In the genomic region with DNA sequence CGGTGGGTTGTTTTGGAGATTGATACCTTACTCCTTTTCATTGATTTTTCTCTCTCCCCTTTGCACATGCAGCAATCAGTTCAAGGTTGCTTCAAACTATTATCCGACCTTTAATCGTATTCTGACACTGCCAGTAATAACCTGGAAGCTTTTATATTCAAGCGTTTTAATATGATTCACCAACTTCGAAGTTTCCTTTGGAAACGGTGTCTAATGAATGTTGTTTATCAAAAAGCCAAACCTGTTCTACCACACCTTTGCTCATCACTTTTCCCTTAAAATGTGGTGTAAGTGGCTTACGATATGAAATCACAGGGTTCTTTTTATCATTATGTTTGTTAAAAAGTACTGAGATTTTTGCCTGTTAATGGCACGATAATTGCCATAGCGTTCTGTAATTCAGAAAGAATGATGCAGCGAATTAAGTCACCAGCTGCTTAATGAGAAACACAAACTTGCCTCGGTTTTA, we compare ENCODE assay signal across 8 cellular contexts. TPM values are rescaled to one million over a fixed set of nuclear protein-coding genes. Genes with fewer than 3 reads are reported as not detected.
DNase-seq lines count a peak whose midpoint lies in the region; ATAC-seq, FAIRE-seq and TF ChIP-seq lines count a peak whose summit lies in the region.

No MANE protein-coding gene starts in this region.

- no TSS peak for BruUV-seq in HCT116 (replicated peaks; lab: Mats Ljungman, UMichigan)
- BruUV-seq in K562 (replicated peaks; lab: Mats Ljungman, UMichigan) = no TSS peak

- H4K20me1 ChIP-seq in HCT116 (ENCODE audit: insufficient read depth) (no peaks in the 10 kb centered on the region), K562 (replicated peaks; ENCODE audit: control insufficient read depth, insufficient read depth, low read length) (no peaks in the 10 kb centered on the region; the same call in 1 of the 2 replicates)

- TF ChIP-seq CTCF in AG04450 (IDR thresholded peaks at IDR 0.05; ENCODE audit: low read depth, low read length) = no peak
- TF ChIP-seq CTCF in HCT116 (IDR thresholded peaks at IDR 0.05 in 2 of 3, conservative IDR thresholded peaks at IDR 0.05 in 1 of 3; ENCODE audit: borderline replicate concordance in 1 of 3, insufficient read depth in 1 of 3, low read depth in 2 of 3, low read length in 2 of 3) = no peak
- TF ChIP-seq CTCF in K562 (IDR thresholded peaks at IDR 0.05 in 2 of 3, conservative IDR thresholded peaks at IDR 0.05 in 1 of 3; ENCODE audit: insufficient read depth in 2 of 3, low read depth in 1 of 3, low read length in 3 of 3) = no peak
- TF ChIP-seq CTCF in lung (IDR thresholded peaks at IDR 0.05; ENCODE audit: control extremely low read depth, extremely low read depth) = no peak
- TF ChIP-seq CTCF in upper lobe of right lung (IDR thresholded peaks at IDR 0.05) = no peak

- TF ChIP-seq EP300 in K562 (IDR thresholded peaks at IDR 0.05; ENCODE audit: low read length) = no peak

- POLR2A ChIA-PET in AG04450 (lab: Yijun Ruan, JAX) (no interaction called here), HCT116 (lab: Charles Lee) (no interaction called here), K562 (lab: Yijun Ruan, JAX) (interaction anchor here (0.6 to 3.8 kb wide), 6 partner anchors 11 to 397 kb away, joined by 3 to 18 read pairs (median 4); no protein-coding TSS in a partner anchor)

- H3K36me3 ChIP-seq in HCT116 (ENCODE audit: control insufficient read depth in 1 of 2, insufficient read depth in 2 of 2, low read length in 2 of 2) (no peaks in the 10 kb centered on the region), K562 (ENCODE audit: control insufficient read depth, insufficient read depth, low read length) (peaks cover 31% of the 10 kb centered on the region), lung (ENCODE audit: control insufficient read depth in 2 of 2, insufficient read depth in 2 of 2, low read length in 2 of 2) (no peaks in the 10 kb centered on the region), upper lobe of right lung (no peaks in the 10 kb centered on the region)

- peak; percentile 11 for FAIRE-seq in K562 (lab: Jason Lieb, UNC)

- H3K9ac ChIP-seq in HCT116 (ENCODE audit: low read length) (peak overlapping the region; percentile 74), K562 (ENCODE audit: insufficient read depth in 1 of 2, low read depth in 2 of 2, low read length in 2 of 2) (peak overlapping the region; percentile 80 to 97)

- H2AFZ ChIP-seq in HCT116 (ENCODE audit: low read depth, low read length, poor library complexity, severe bottlenecking) (no peak overlapping the region), K562 (ENCODE audit: low read depth, low read length) (no peak overlapping the region)

- H3K4me3 ChIP-seq in AG04450 (ENCODE audit: low read depth, low read length) = peak overlapping the region; percentile 82
- peak overlapping the region; percentile 67 to 73 for H3K4me3 ChIP-seq in HCT116 (replicated peaks in 1 of 2; ENCODE audit: low read depth in 1 of 2, low read length in 2 of 2)
- H3K4me3 ChIP-seq in K562 = peak overlapping the region; percentile 88
- peak overlapping the region; percentile 95 for H3K4me3 ChIP-seq in lung
- H3K4me3 ChIP-seq in upper lobe of right lung = peak overlapping the region; percentile 82

- H3K9me2 ChIP-seq in HCT116 (ENCODE audit: insufficient read depth) = no peaks in the 10 kb centered on the region

- under 1% methylated on average over 11 of the region's 11 CpGs for WGBS in K562 (ENCODE audit: insufficient coverage, low coverage, missing lambda C conversion rate)
- WGBS in lung, 2 donors = 5 to 8% methylated on average over 11 of the region's 11 CpGs

- CTCF ChIA-PET in AG04450 (lab: Charles Lee) = no interaction called here
- CTCF ChIA-PET in HCT116 (lab: Charles Lee) = no interaction called here
- CTCF ChIA-PET in K562 (lab: Yijun Ruan, JAX; ENCODE audit: low intra/inter-chr PET ratio) = no interaction called here

- H3K27me3 ChIP-seq in AG04450 (ENCODE audit: control insufficient read depth, insufficient read depth, low read length) = no peaks in the 10 kb centered on the region
- H3K27me3 ChIP-seq in HCT116 (ENCODE audit: insufficient read depth, low read length) = no peaks in the 10 kb centered on the region
- H3K27me3 ChIP-seq in K562 (ENCODE audit: control insufficient read depth in 2 of 2, insufficient read depth in 2 of 2, low read length in 2 of 2) = no peaks in the 10 kb centered on the region
- H3K27me3 ChIP-seq in lung (ENCODE audit: control insufficient read depth, insufficient read depth) = no peaks in the 10 kb centered on the region
- H3K27me3 ChIP-seq in upper lobe of right lung = no peaks in the 10 kb centered on the region

- RAD21 ChIA-PET in HCT116 (lab: Charles Lee; ENCODE audit: low non-redundant PET in 1 of 2, low total read pairs in 2 of 2, uncharacterized antibody in 2 of 2, unreplicated experiment in 2 of 2) = no interaction called here

- intact Hi-C loops in HCT116 (cut with micrococcal nuclease) (no loop called here), K562 (cut with micrococcal nuclease) (loop anchor here (1.0 kb wide), 1 partner anchor 39 kb away; no protein-coding TSS in a partner anchor), upper lobe of right lung (cut with DNase I) (no loop called here)

- no peak overlapping the region for H3K27ac ChIP-seq in AG04450 (ENCODE audit: low read depth, low read length)
- no peak overlapping the region for H3K27ac ChIP-seq in HCT116 (ENCODE audit: low read depth, low read length)
- peak overlapping the region; percentile 88 for H3K27ac ChIP-seq in K562 (ENCODE audit: extremely low read depth, low read depth, low read length)
- peak overlapping the region in 1 of 2 donors; percentile 100 for H3K27ac ChIP-seq in lung (ENCODE audit: low read depth in 1 of 2, low read length in 1 of 2)
- peak overlapping the region; percentile 94 for H3K27ac ChIP-seq in upper lobe of right lung

- H3K79me2 ChIP-seq in HCT116 (ENCODE audit: insufficient read depth, low read length) (peaks cover 31% of the 10 kb centered on the region), K562 (ENCODE audit: control insufficient read depth, insufficient read depth, low read length) (peaks cover 77% of the 10 kb centered on the region)

- H3K4me1 ChIP-seq in HCT116 (ENCODE audit: control insufficient read depth in 1 of 2, insufficient read depth in 2 of 2, low read length in 2 of 2) (peaks cover 3 to 12% of the 10 kb centered on the region in 2 experiments; a peak in 3 of 4 replicates), K562 (replicated peaks in 1 of 2; ENCODE audit: control insufficient read depth in 2 of 2, insufficient read depth in 2 of 2, low read length in 2 of 2) (peaks cover 5 to 23% of the 10 kb centered on the region in 2 experiments), lung (ENCODE audit: control insufficient read depth in 2 of 2, insufficient read depth in 2 of 2, low read length in 2 of 2) (peaks cover 1 to 3% of the 10 kb centered on the region in 2 donors), upper lobe of right lung (peaks cover 10% of the 10 kb centered on the region)

- in situ Hi-C loops in K562 (cut with MboI) = loop anchor here (25.0 kb wide), 1 partner anchor 318 kb away; no protein-coding TSS in a partner anchor

- H3K4me2 ChIP-seq in HCT116 (ENCODE audit: low read length) (peak overlapping the region; percentile 92), K562 (ENCODE audit: insufficient read depth, low read length) (peak overlapping the region; percentile 98)

- TF ChIP-seq POLR2A in HCT116 (IDR thresholded peaks at IDR 0.05; ENCODE audit: borderline replicate concordance, extremely low read depth, insufficient read depth, insufficient read length) (no peak), K562 (conservative IDR thresholded peaks at IDR 0.05) (no peak)

- H3K9me3 ChIP-seq in AG04450 (ENCODE audit: control insufficient read depth, insufficient read depth, low read length) = no peaks in the 10 kb centered on the region; the same call in 1 of the 2 replicates
- no peaks in the 10 kb centered on the region for H3K9me3 ChIP-seq in HCT116 (ENCODE audit: control insufficient read depth in 1 of 2, insufficient read depth in 1 of 2, low read depth in 1 of 2, low read length in 2 of 2)
- no peaks in the 10 kb centered on the region for H3K9me3 ChIP-seq in K562 (replicated peaks; ENCODE audit: control insufficient read depth, insufficient read depth, low read depth, low read length)
- no peaks in the 10 kb centered on the region for H3K9me3 ChIP-seq in lung (ENCODE audit: control insufficient read depth in 2 of 2, insufficient read depth in 1 of 2, low read length in 1 of 2)
- no peaks in the 10 kb centered on the region for H3K9me3 ChIP-seq in upper lobe of right lung

- no peak for DNase-seq in AG04450 (ENCODE audit: low read depth, low spot score)
- DNase-seq in HCT116 (ENCODE audit: low read depth, low spot score) = no peak
- no peak for DNase-seq in K562 (ENCODE audit: extremely low read depth in 1 of 4, low spot score in 3 of 4)
- DNase-seq in lung (ENCODE audit: low spot score) = no peak
- DNase-seq in upper lobe of right lung = no peak

- H3K9me1 ChIP-seq in K562 (ENCODE audit: control insufficient read depth, insufficient read depth, low read length) = no peaks in the 10 kb centered on the region

- TF ChIP-seq RAD21 in HCT116 (IDR thresholded peaks at IDR 0.05; ENCODE audit: low read depth) = no peak
- no peak; a peak in 1 of 4 replicates for TF ChIP-seq RAD21 in K562 (CRISPR knock-in tag; conservative IDR thresholded peaks at IDR 0.05 in 1 of 2, IDR thresholded peaks at IDR 0.05 in 1 of 2)

- ATAC-seq in HCT116 (no peak), K562 (no peak), lung (ENCODE audit: insufficient read depth, low FRiP score) (no peak), upper lobe of right lung (no peak), GM21360 (IDR thresholded peaks at IDR 0.05; ENCODE audit: unreplicated experiment) (no peak), HG03097 (IDR thresholded peaks at IDR 0.05; ENCODE audit: low FRiP score, unreplicated experiment) (no peak), GM19397 (IDR thresholded peaks at IDR 0.05; ENCODE audit: unreplicated experiment) (no peak)

RNA-seq across cellular contexts. Expression of gene STXBP5, which starts 0.7 kb away (rescaled TPM):
- 33.9 and 40.0 TPM in 2 replicates for polyA plus RNA-seq in AG04450 (2011; rRNA removed)
- polyA minus RNA-seq in AG04450 (2011; rRNA and poly(A)+ RNA removed) = 58.7 and 86.8 TPM in 2 replicates
- 12.6 TPM for total RNA-seq in HCT116 (2021; ENCODE audit: unreplicated experiment)
- 2.6 and 3.7 TPM in 2 replicates for polyA plus RNA-seq in HCT116 (2012)
- 282 and 467 TPM in 2 replicates for total RNA-seq in K562 (2011; cell fraction: chromatin; rRNA removed; ENCODE audit: low replicate concordance)
- 111 and 113 TPM in 2 replicates for total RNA-seq in K562 (2011; cell fraction: nucleolus; rRNA removed)
- total RNA-seq in K562 (2011; cell fraction: nucleoplasm; rRNA removed) = 160 and 217 TPM in 2 replicates
- total RNA-seq in K562 (2014; rRNA removed) = 50.1 and 60.1 TPM in 2 replicates
- 114 and 158 TPM in 2 replicates for total RNA-seq in K562 (2014; rRNA removed; fragmentation: Illumina TruSeq; extraction: Trizol)
- total RNA-seq in K562 (2015; rRNA removed; fragmentation: Illumina TruSeq; extraction: Trizol) = 144 and 155 TPM in 2 replicates
- total RNA-seq in K562 (2021) = 98.8 and 115 TPM in 2 replicates
- 128 and 172 TPM in 2 replicates for polyA plus RNA-seq in K562 (2011; rRNA removed)
- 42.0 and 63.5 TPM in 2 replicates for polyA plus RNA-seq in K562 (2011; cell fraction: cytosol; rRNA removed)
- polyA plus RNA-seq in K562 (2011; cell fraction: nucleus; rRNA removed) = 254 and 270 TPM in 2 replicates
- polyA plus RNA-seq in K562 (2012) = 56.3 and 84.9 TPM in 2 replicates
- 71.5 and 82.1 TPM in 2 replicates for polyA plus RNA-seq in K562 (2014; fragmentation: Illumina TruSeq; extraction: Trizol)
- polyA plus RNA-seq in K562 (2014; fragmentation: Nextera tagmentation; extraction: Ambion mirVana) = 10 to 100 TPM; 23.3 to 23.9 TPM
- 49.6 and 60.5 TPM in 2 replicates for polyA plus RNA-seq in K562 (2014; rRNA removed)
- polyA minus RNA-seq in K562 (2011; rRNA and poly(A)+ RNA removed) = 447 and 452 TPM in 2 replicates
- polyA minus RNA-seq in K562 (2011; cell fraction: cytosol; rRNA and poly(A)+ RNA removed) = 96.1 and 167 TPM in 2 replicates
- polyA minus RNA-seq in K562 (2011; cell fraction: nucleus; rRNA and poly(A)+ RNA removed) = 374 and 571 TPM in 2 replicates
- 10 to 100 TPM; 16.6 to 29.0 TPM for total RNA-seq in lung
- 1 to 10 TPM; 6.2 to 9.2 TPM for polyA plus RNA-seq in lung
- total RNA-seq in upper lobe of right lung = 22.1 TPM

Comparison
In these comparisons a context has a peak if more than half of its experiments do, and no peak if none do; other contexts are left out.
1. H3K27ac ChIP-seq: peak in K562 (single experiment) and upper lobe of right lung (single experiment); none in AG04450 (single experiment) and HCT116 (single experiment).
2. Peak in every context shown above with its lines, with median percentiles within 50 percentile points of each other: H3K4me3 ChIP-seq.